Comparison of ENCODE assay signal across 14 cellular contexts in the genomic region with DNA sequence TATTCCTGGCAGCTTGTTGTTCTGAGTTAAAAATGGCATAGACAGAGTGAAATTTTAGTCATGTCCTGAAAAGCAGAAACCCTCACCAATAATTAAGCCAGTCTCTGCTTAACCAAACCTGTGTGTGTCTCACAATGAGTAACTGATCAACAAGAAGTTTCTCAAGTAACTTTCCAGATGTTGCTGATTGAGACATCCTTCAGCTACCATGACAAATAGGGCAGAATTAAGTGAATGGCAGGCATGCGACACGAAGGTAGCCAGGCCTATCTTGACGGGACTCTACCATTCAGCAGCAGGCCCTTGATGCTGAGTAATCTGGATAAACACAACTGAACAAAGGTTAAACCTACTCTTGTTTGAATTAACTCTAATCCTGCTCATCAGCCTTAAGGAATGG.
DNase-seq lines count a peak whose midpoint lies in the region; ATAC-seq and TF ChIP-seq lines count a peak whose summit lies in the region.
"Had no signal": no experiment of that assay in that cellular context is flagged by ENCODE, and none has a peak within 500 bp of the region (broad histone marks: within the 10 kb centered on the region; RNA-seq: fewer than 3 reads in every experiment).

No MANE protein-coding gene starts in this region.

- H3K4me3 ChIP-seq in epithelial cell of proximal tubule (ENCODE audit: low read depth, low read length) (no peak overlapping the region), dorsolateral prefrontal cortex (no peak overlapping the region)
- H3K4me3 ChIP-seq: left lung, tibial nerve had no signal

- H3K27ac ChIP-seq in dorsolateral prefrontal cortex = no peak overlapping the region
- H3K27ac ChIP-seq: left lung, tibial nerve had no signal

- peaks cover 0 to 6% (median 0%) of the 10 kb centered on the region in 6 donors for H3K9me3 Mint-ChIP-seq in immature natural killer cell
- H3K9me3 Mint-ChIP-seq: activated B cell treated with CpG ODN at 0.5 μM for 24 hours had no signal

- intact Hi-C loops in dorsolateral prefrontal cortex (cut with DNase I) = no loop called here

- TF ChIP-seq CTCF in epithelial cell of proximal tubule (conservative IDR thresholded peaks at IDR 0.05; ENCODE audit: low read depth, low read length) (no peak), dorsolateral prefrontal cortex (IDR thresholded peaks at IDR 0.05 in 54 of 56, conservative IDR thresholded peaks at IDR 0.05 in 2 of 56; ENCODE audit: low read depth in 1 of 56, partially characterized antibody in 56 of 56) (no peak)

- no peak overlapping the region for H3K27ac Mint-ChIP-seq in immature natural killer cell
- H3K27ac Mint-ChIP-seq: activated B cell treated with CpG ODN at 0.5 μM for 24 hours had no signal

- H3K36me3 Mint-ChIP-seq in immature natural killer cell = no peaks in the 10 kb centered on the region

- DNase-seq in epithelial cell of proximal tubule (ENCODE audit: low read depth) = peak; percentile 97
- no peak for DNase-seq in iPS-NIHi7 (ENCODE audit: extremely low spot score)
- DNase-seq in immature natural killer cell = no peak
- DNase-seq in AG20443 (ENCODE audit: low spot score) = no peak
- DNase-seq in dorsolateral prefrontal cortex = no peak
- DNase-seq: activated B cell treated with CpG ODN at 0.5 μM for 24 hours; activated effector memory CD4-positive, alpha-beta T cell treated with Interleukin-2 at 50 U/mL for 16 hours; AML-193; left lung; NCI-H2081 treated with DMSO at 0.1 percent for 48 hours had no signal

- ATAC-seq in GM18498 (IDR thresholded peaks at IDR 0.05; ENCODE audit: unreplicated experiment) = peak; percentile 74
- ATAC-seq in GM21619 (IDR thresholded peaks at IDR 0.05; ENCODE audit: unreplicated experiment) = peak; percentile 96
- peak; percentile 34 for ATAC-seq in HG03280 (IDR thresholded peaks at IDR 0.05; ENCODE audit: unreplicated experiment)
- ATAC-seq: left lung had no signal

- no peaks in the 10 kb centered on the region for H3K4me1 Mint-ChIP-seq in immature natural killer cell
- H3K4me1 Mint-ChIP-seq: activated B cell treated with CpG ODN at 0.5 μM for 24 hours had no signal

- no peaks in the 10 kb centered on the region for H3K27me3 ChIP-seq in dorsolateral prefrontal cortex
- H3K27me3 ChIP-seq: left lung, tibial nerve had no signal

- peaks cover 0 to 2% (median 0%) of the 10 kb centered on the region in 3 donors for H3K27me3 Mint-ChIP-seq in immature natural killer cell (ENCODE audit: low read depth in 3 of 3)
- H3K27me3 Mint-ChIP-seq: activated B cell treated with CpG ODN at 0.5 μM for 24 hours had no signal

- no peak overlapping the region for H3K4me3 Mint-ChIP-seq in immature natural killer cell
- H3K4me3 Mint-ChIP-seq: activated B cell treated with CpG ODN at 0.5 μM for 24 hours had no signal

Comparison
In these comparisons a context has a peak if more than half of its experiments do, and no peak if none do; other contexts are left out.
1. ATAC-seq: peak in every context shown above with its lines; median percentile 96 in GM21619; 74 in GM18498; 34 in HG03280.